ENCODE assay signal across 25 cellular contexts in genomic region chr10:126068357-126068756, GRCh38.
DNase-seq lines count a peak whose midpoint lies in the region; ATAC-seq, FAIRE-seq and TF ChIP-seq lines count a peak whose summit lies in the region.
"Had no signal": no experiment of that assay in that cellular context is flagged by ENCODE, and none has a peak within 500 bp of the region (broad histone marks: within the 10 kb centered on the region; RNA-seq: fewer than 3 reads in every experiment).

No MANE protein-coding gene starts in this region.

- peaks cover 5% of the 10 kb centered on the region for H3K27me3 Mint-ChIP-seq in neural progenitor cell (ENCODE audit: insufficient read depth, low read depth)
- H3K27me3 Mint-ChIP-seq in activated CD8-positive, alpha-beta T cell treated with anti-CD3 and anti-CD28 coated beads, Interleukin-2, amount 10 ng/mL, durations not matched to agents 7 days and 5 days (ENCODE audit: low read depth), result no peaks in the 10 kb centered on the region
- H3K27me3 Mint-ChIP-seq: CD4-positive, alpha-beta T cell had no signal

- no peak overlapping the region for H2AFZ ChIP-seq in endothelial cell of umbilical vein (ENCODE audit: low read depth, low read length)
- peak overlapping the region; percentile 32 for H2AFZ ChIP-seq in neural progenitor cell (replicated peaks)
- H2AFZ ChIP-seq: GM23338 had no signal

- in situ Hi-C loops in GM13976 (cut with MboI; ENCODE audit: low sequenced_read_pairs, unreplicated experiment), result no loop called here

- H3K9me3 Mint-ChIP-seq in neural progenitor cell, result no peaks in the 10 kb centered on the region
- no peaks in the 10 kb centered on the region for H3K9me3 Mint-ChIP-seq in activated CD8-positive, alpha-beta T cell treated with anti-CD3 and anti-CD28 coated beads, Interleukin-2, amount 10 ng/mL, durations not matched to agents 7 days and 5 days (ENCODE audit: insufficient read depth)
- H3K9me3 Mint-ChIP-seq: CD4-positive, alpha-beta T cell; GM23338; H9 had no signal

- H3K27me3 ChIP-seq in endothelial cell of umbilical vein (ENCODE audit: control insufficient read depth in 2 of 2, insufficient read depth in 2 of 2, low read length in 2 of 2) (no peaks in the 10 kb centered on the region), neural progenitor cell (no peaks in the 10 kb centered on the region)
- H3K27me3 ChIP-seq: BE2C; BLaER1 treated with 17β-estradiol and CSF1 and Interleukin-3, amounts not matched to agents 10 nM and 100 nM had no signal

- dilution Hi-C loops in endothelial cell of umbilical vein (cut with MboI; ENCODE audit: extremely low pct_ligation_motif_present, low sequenced_read_pairs), result no loop called here

- H3K36me3 ChIP-seq in endothelial cell of umbilical vein (ENCODE audit: control insufficient read depth in 2 of 2, extremely low read depth in 1 of 2, insufficient read depth in 2 of 2, low read length in 2 of 2), result no peaks in the 10 kb centered on the region
- no peaks in the 10 kb centered on the region for H3K36me3 ChIP-seq in neural progenitor cell
- H3K36me3 ChIP-seq: BE2C; BLaER1 treated with 17β-estradiol and CSF1 and Interleukin-3, amounts not matched to agents 10 nM and 100 nM had no signal

- CTCF ChIA-PET in endothelial cell of umbilical vein (lab: Charles Lee), result interaction anchor here (1.3 to 1.4 kb wide), 2 partner anchors 15 to 29 kb away, joined by 3 to 4 read pairs; no protein-coding TSS in a partner anchor
- CTCF ChIA-PET in activated CD8-positive, alpha-beta T cell treated with anti-CD3 and anti-CD28 coated beads, Interleukin-2, amount 10 ng/mL, durations not matched to agents 7 days and 5 days (lab: Charles Lee), result no interaction called here

- no peaks in the 10 kb centered on the region for H4K20me1 ChIP-seq in endothelial cell of umbilical vein (replicated peaks; ENCODE audit: control insufficient read depth, extremely low read depth, insufficient read depth, low read length)
- no peaks in the 10 kb centered on the region for H4K20me1 ChIP-seq in neural progenitor cell (ENCODE audit: low read depth)
- H4K20me1 ChIP-seq: BLaER1 treated with 17β-estradiol and CSF1 and Interleukin-3, amounts not matched to agents 10 nM and 100 nM had no signal

- H3K79me2 ChIP-seq in endothelial cell of umbilical vein (ENCODE audit: control insufficient read depth, insufficient read depth, low read length) (no peaks in the 10 kb centered on the region), neural progenitor cell (ENCODE audit: low read depth) (no peaks in the 10 kb centered on the region)

- peak; percentile 3 for TF ChIP-seq CTCF in GM13976 (IDR thresholded peaks at IDR 0.05; ENCODE audit: borderline replicate concordance, control extremely low read depth, extremely low read depth, insufficient read depth, missing control alignments)
- TF ChIP-seq CTCF in endothelial cell of umbilical vein (IDR thresholded peaks at IDR 0.05; ENCODE audit: extremely low read depth in 1 of 2, insufficient read depth in 1 of 2, low read depth in 1 of 2, low read length in 2 of 2), result no peak
- TF ChIP-seq CTCF in neural progenitor cell (IDR thresholded peaks at IDR 0.05), result no peak

- FAIRE-seq in endothelial cell of umbilical vein (lab: Jason Lieb, UNC), result peak; percentile 35
- FAIRE-seq: A549, D721Med, GM12878, GM18507 had no signal

- H3F3A ChIP-seq in neural progenitor cell (ENCODE audit: low read depth), result no peaks in the 10 kb centered on the region

- BruUV-seq in endothelial cell of umbilical vein (replicated peaks; lab: Mats Ljungman, UMichigan), result no TSS peak

- no peaks in the 10 kb centered on the region for H3K36me3 Mint-ChIP-seq in neural progenitor cell
- H3K36me3 Mint-ChIP-seq in activated CD8-positive, alpha-beta T cell treated with anti-CD3 and anti-CD28 coated beads, Interleukin-2, amount 10 ng/mL, durations not matched to agents 7 days and 5 days (ENCODE audit: low read depth), result no peaks in the 10 kb centered on the region
- H3K36me3 Mint-ChIP-seq: CD14-positive monocyte; CD8-positive, alpha-beta memory T cell had no signal

- H3K27ac ChIP-seq in endothelial cell of umbilical vein (ENCODE audit: insufficient read depth, low read depth, low read length) (no peak overlapping the region), neural progenitor cell (no peak overlapping the region)
- H3K27ac ChIP-seq: A549; BLaER1 treated with 17β-estradiol and CSF1 and Interleukin-3, amounts not matched to agents 10 nM and 100 nM had no signal

- no peak for DNase-seq in GM13976 (ENCODE audit: low spot score)
- DNase-seq in endothelial cell of umbilical vein (ENCODE audit: low read depth, low spot score), result no peak
- no peak for DNase-seq in neural progenitor cell (ENCODE audit: low spot score)
- DNase-seq in activated CD8-positive, alpha-beta T cell treated with anti-CD3 and anti-CD28 coated beads, Interleukin-2, amount 10 ng/mL, durations not matched to agents 7 days and 5 days, result no peak
- no peak for DNase-seq in amygdala (lab: John Stamatoyannopoulos, UW)
- DNase-seq: 8988T; ACHN; AML-193; BE2C; CD4-positive, alpha-beta T cell; CD8-positive, alpha-beta memory T cell; DMS 273 treated with DMSO at 0.1 percent for 48 hours; DMS79; EL; GDM1; H9 had no signal

- peaks cover 17% of the 10 kb centered on the region for H3K4me1 Mint-ChIP-seq in neural progenitor cell
- H3K4me1 Mint-ChIP-seq in activated CD8-positive, alpha-beta T cell treated with anti-CD3 and anti-CD28 coated beads, Interleukin-2, amount 10 ng/mL, durations not matched to agents 7 days and 5 days (ENCODE audit: low read depth), result no peaks in the 10 kb centered on the region
- H3K4me1 Mint-ChIP-seq: CD14-positive monocyte; CD8-positive, alpha-beta memory T cell had no signal

- POLR2A ChIA-PET in endothelial cell of umbilical vein (lab: Charles Lee), result no interaction called here
- POLR2A ChIA-PET in activated CD8-positive, alpha-beta T cell treated with anti-CD3 and anti-CD28 coated beads, Interleukin-2, amount 10 ng/mL, durations not matched to agents 7 days and 5 days (lab: Charles Lee), result no interaction called here

- no peak overlapping the region for H3K4me3 Mint-ChIP-seq in neural progenitor cell
- H3K4me3 Mint-ChIP-seq in activated CD8-positive, alpha-beta T cell treated with anti-CD3 and anti-CD28 coated beads, Interleukin-2, amount 10 ng/mL, durations not matched to agents 7 days and 5 days, result no peak overlapping the region
- H3K4me3 Mint-ChIP-seq: CD14-positive monocyte; CD4-positive, alpha-beta T cell; CD8-positive, alpha-beta memory T cell; GM23338; H9 had no signal

- intact Hi-C loops in endothelial cell of umbilical vein (cut with micrococcal nuclease), result loop anchor here (10.0 kb wide), 1 partner anchor 836 kb away; the partner anchor contains the start of gene DOCK1

- no peak overlapping the region for H3K27ac Mint-ChIP-seq in neural progenitor cell
- H3K27ac Mint-ChIP-seq in activated CD8-positive, alpha-beta T cell treated with anti-CD3 and anti-CD28 coated beads, Interleukin-2, amount 10 ng/mL, durations not matched to agents 7 days and 5 days, result no peak overlapping the region
- H3K27ac Mint-ChIP-seq: CD14-positive monocyte; CD4-positive, alpha-beta T cell; CD8-positive, alpha-beta memory T cell; GM23338; H9 had no signal

- no peak for TF ChIP-seq POLR2A in endothelial cell of umbilical vein (IDR thresholded peaks at IDR 0.05; ENCODE audit: low read depth, low read length)

- no peaks in the 10 kb centered on the region for H3K9me1 ChIP-seq in endothelial cell of umbilical vein (replicated peaks; ENCODE audit: control insufficient read depth, extremely low read depth, insufficient read depth, low read length)

- ATAC-seq in activated CD8-positive, alpha-beta T cell treated with anti-CD3 and anti-CD28 coated beads, Interleukin-2, amount 10 ng/mL, durations not matched to agents 7 days and 5 days, result no peak
- ATAC-seq in HG03457 (IDR thresholded peaks at IDR 0.05; ENCODE audit: unreplicated experiment), result no peak
- ATAC-seq: A549, GM12878, GM23338, HCT116 had no signal

- H3K9me3 ChIP-seq in endothelial cell of umbilical vein (replicated peaks; ENCODE audit: control insufficient read depth, insufficient read depth, low read length), result no peaks in the 10 kb centered on the region
- H3K9me3 ChIP-seq in neural progenitor cell (ENCODE audit: low read depth), result no peaks in the 10 kb centered on the region
- H3K9me3 ChIP-seq: A549; BE2C; BLaER1 treated with 17β-estradiol and CSF1 and Interleukin-3, amounts not matched to agents 10 nM and 100 nM had no signal

- H3K9ac ChIP-seq in endothelial cell of umbilical vein (replicated peaks; ENCODE audit: extremely low read depth, insufficient read depth, low read length) (no peak overlapping the region), neural progenitor cell (peak overlapping the region; percentile 1)
- H3K9ac ChIP-seq: BLaER1 treated with 17β-estradiol and CSF1 and Interleukin-3, amounts not matched to agents 10 nM and 100 nM had no signal

- no peak overlapping the region for H3K4me3 ChIP-seq in endothelial cell of umbilical vein (replicated peaks in 1 of 3; ENCODE audit: insufficient read depth in 1 of 3, low read depth in 1 of 3, low read length in 3 of 3)
- H3K4me3 ChIP-seq in neural progenitor cell, result no peak overlapping the region
- H3K4me3 ChIP-seq: A549; BLaER1 treated with 17β-estradiol and CSF1 and Interleukin-3, amounts not matched to agents 10 nM and 100 nM; GM12878; GM23338 had no signal

- H3K4me1 ChIP-seq in endothelial cell of umbilical vein (ENCODE audit: control insufficient read depth, extremely low read depth, insufficient read depth, low read length), result peaks cover under 1% of the 10 kb centered on the region
- peaks cover 18% of the 10 kb centered on the region for H3K4me1 ChIP-seq in neural progenitor cell
- H3K4me1 ChIP-seq: BE2C had no signal

- no peak overlapping the region for H3K4me2 ChIP-seq in endothelial cell of umbilical vein (ENCODE audit: insufficient read depth, low read length)
- peak overlapping the region; percentile 27 for H3K4me2 ChIP-seq in neural progenitor cell
- H3K4me2 ChIP-seq: A549; BLaER1 treated with 17β-estradiol and CSF1 and Interleukin-3, amounts not matched to agents 10 nM and 100 nM; GM23338 had no signal

TF ChIP-seq in endothelial cell of umbilical vein, 7 proteins besides CTCF, POLR2A, EP300 and RAD21:
- no peak for TF ChIP-seq FOS (IDR thresholded peaks at IDR 0.05; ENCODE audit: borderline replicate concordance, insufficient read depth, low read length)
- TF ChIP-seq GATA2 (IDR thresholded peaks at IDR 0.05; ENCODE audit: insufficient read depth, insufficient read length, low read depth, low read length), result peak; percentile 54
